9 cellular contexts compared by ENCODE assay signal in the genomic region with DNA sequence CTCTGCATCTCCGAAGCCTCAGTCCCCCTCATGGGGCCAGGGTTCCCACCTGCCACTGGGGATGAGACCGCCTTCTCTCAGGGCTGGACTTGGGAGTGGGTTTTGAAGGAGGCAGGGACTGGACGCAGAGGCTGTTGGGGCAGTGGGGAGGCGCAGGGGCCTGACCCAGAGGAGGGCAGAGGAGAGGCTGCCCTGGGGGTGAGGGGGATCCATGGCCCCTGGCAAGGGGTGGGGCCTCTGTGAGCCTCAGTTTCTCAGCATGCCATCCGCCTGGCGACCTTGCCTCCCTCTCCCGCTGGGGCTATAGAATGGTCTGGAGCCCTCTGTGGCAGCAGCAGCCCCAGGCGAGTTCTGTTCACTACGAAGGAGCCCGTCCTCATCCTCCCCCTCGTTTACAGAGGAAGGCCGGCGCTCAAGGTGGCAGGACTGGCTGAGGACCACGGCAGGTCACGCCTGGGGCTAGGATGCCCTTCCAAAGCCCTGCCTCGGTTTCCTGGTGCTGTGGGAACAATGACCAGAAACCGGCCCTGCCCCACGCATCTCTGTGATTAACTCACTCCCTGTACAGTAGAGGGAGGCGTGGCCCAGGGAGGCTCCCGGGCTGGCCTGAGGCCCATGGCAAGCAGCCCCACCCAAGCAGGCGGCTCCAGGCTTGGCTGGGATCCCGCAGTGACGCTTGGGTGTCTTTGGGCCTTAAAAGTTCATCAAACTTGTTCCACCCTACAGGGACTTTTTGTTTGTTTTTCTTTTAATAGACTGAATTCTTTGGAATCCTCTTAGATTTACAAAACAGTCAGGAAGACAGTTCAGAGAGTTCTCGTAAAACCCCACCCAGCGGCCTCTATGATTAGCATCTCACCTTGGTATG. TPM values are rescaled to one million over a fixed set of nuclear protein-coding genes. Genes with fewer than 3 reads are reported as not detected.
DNase-seq lines count a peak whose midpoint lies in the region; ATAC-seq and TF ChIP-seq lines count a peak whose summit lies in the region.
"Had no signal": no experiment of that assay in that cellular context is flagged by ENCODE, and none has a peak within 500 bp of the region (broad histone marks: within the 10 kb centered on the region; RNA-seq: fewer than 3 reads in every experiment).

No MANE protein-coding gene starts in this region.

- BruUV-seq in MCF 10A (replicated peaks; lab: Mats Ljungman, UMichigan), result TSS peak; percentile 51

- DNase-seq in SIG-M5 treated with dmso at 0.1 percent for 504 hours (lab: John Stamatoyannopoulos, UW; ENCODE audit: unreplicated experiment), result peak; percentile 52
- DNase-seq in SIG-M5 (lab: John Stamatoyannopoulos, UW), result no peak
- DNase-seq in MCF 10A (ENCODE audit: unreplicated experiment), result peak; percentile 97
- peak; percentile 84 to 91 for DNase-seq in left lung
- DNase-seq in uterus, result peak; percentile 72 to 78
- no peak for DNase-seq in activated naive CD4-positive, alpha-beta T cell treated with anti-CD3 and anti-CD28 coated beads for 36 hours

- H3K27me3 Mint-ChIP-seq in MCF 10A (ENCODE audit: insufficient read depth, unreplicated experiment), result no peaks in the 10 kb centered on the region
- no peaks in the 10 kb centered on the region for H3K27me3 Mint-ChIP-seq in activated naive CD4-positive, alpha-beta T cell treated with anti-CD3 and anti-CD28 coated beads for 36 hours (ENCODE audit: low read depth)

- TF ChIP-seq CTCF in MCF 10A (IDR thresholded peaks at IDR 0.05; ENCODE audit: unreplicated experiment) (no peak), left lung (IDR thresholded peaks at IDR 0.05) (no peak), uterus (IDR thresholded peaks at IDR 0.05) (no peak)

- no peaks in the 10 kb centered on the region for H3K9me3 Mint-ChIP-seq in MCF 10A (ENCODE audit: unreplicated experiment)
- H3K9me3 Mint-ChIP-seq in activated naive CD4-positive, alpha-beta T cell treated with anti-CD3 and anti-CD28 coated beads for 36 hours, result no peaks in the 10 kb centered on the region

- intact Hi-C loops in MCF 10A (cut with micrococcal nuclease), result loop anchor here (1.0 to 10.0 kb wide), 2 partner anchors 8 to 378 kb away; no protein-coding TSS in a partner anchor
- intact Hi-C loops in left lung (cut with DNase I), result no loop called here
- intact Hi-C loops in uterus (cut with DNase I; ENCODE audit: low total_unique reads), result no loop called here
- intact Hi-C loops in activated naive CD4-positive, alpha-beta T cell treated with anti-CD3 and anti-CD28 coated beads for 36 hours (cut with micrococcal nuclease), result no loop called here

- H3K36me3 ChIP-seq in left lung, result no peaks in the 10 kb centered on the region
- H3K36me3 ChIP-seq in uterus, result no peaks in the 10 kb centered on the region
- H3K36me3 ChIP-seq: BLaER1 had no signal

- no peaks in the 10 kb centered on the region for H3K36me3 Mint-ChIP-seq in MCF 10A (ENCODE audit: insufficient read depth, unreplicated experiment)
- no peaks in the 10 kb centered on the region for H3K36me3 Mint-ChIP-seq in activated naive CD4-positive, alpha-beta T cell treated with anti-CD3 and anti-CD28 coated beads for 36 hours (ENCODE audit: low read depth)

- H3K27ac Mint-ChIP-seq in MCF 10A (ENCODE audit: low read depth, unreplicated experiment), result peak overlapping the region; percentile 90
- H3K27ac Mint-ChIP-seq in activated naive CD4-positive, alpha-beta T cell treated with anti-CD3 and anti-CD28 coated beads for 36 hours, result no peak overlapping the region

- H3K4me3 ChIP-seq in left lung (no peak overlapping the region), uterus (no peak overlapping the region)
- H3K4me3 ChIP-seq: BLaER1 had no signal

- H3K27ac ChIP-seq in left lung (peak overlapping the region in 1 of 2 donors; percentile 28), uterus (peak overlapping the region in 1 of 2 donors; percentile 5)
- H3K27ac ChIP-seq: BLaER1 had no signal

- H3K9me3 ChIP-seq in left lung (no peaks in the 10 kb centered on the region), uterus (no peaks in the 10 kb centered on the region)
- H3K9me3 ChIP-seq: BLaER1 had no signal

- H3K27me3 ChIP-seq in left lung, result no peaks in the 10 kb centered on the region
- no peaks in the 10 kb centered on the region for H3K27me3 ChIP-seq in uterus
- H3K27me3 ChIP-seq: BLaER1 had no signal

- H3K4me3 Mint-ChIP-seq in MCF 10A (ENCODE audit: unreplicated experiment), result peak overlapping the region; percentile 13
- no peak overlapping the region for H3K4me3 Mint-ChIP-seq in activated naive CD4-positive, alpha-beta T cell treated with anti-CD3 and anti-CD28 coated beads for 36 hours

- peaks cover 27% of the 10 kb centered on the region for H3K4me1 Mint-ChIP-seq in MCF 10A (ENCODE audit: insufficient read depth, unreplicated experiment)
- H3K4me1 Mint-ChIP-seq in activated naive CD4-positive, alpha-beta T cell treated with anti-CD3 and anti-CD28 coated beads for 36 hours (ENCODE audit: low read depth), result no peaks in the 10 kb centered on the region

- no peak for TF ChIP-seq POLR2A in uterus (IDR thresholded peaks at IDR 0.05)

- H3K4me1 ChIP-seq in left lung, result peaks cover 14 to 32% of the 10 kb centered on the region in 2 donors
- H3K4me1 ChIP-seq in uterus, result no peaks in the 10 kb centered on the region

- POLR2A ChIA-PET in MCF 10A (lab: Yijun Ruan, JAX), result interaction anchor here (0.5 to 1.4 kb wide), 4 partner anchors 10 to 257 kb away, joined by 3 to 4 read pairs (median 3); partner anchors contain the start of gene SH3TC1

- CTCF ChIA-PET in MCF 10A (lab: Yijun Ruan, JAX), result interaction anchor here (0.8 to 1.6 kb wide), 2 partner anchors 9 to 16 kb away, joined by 4 to 5 read pairs; partner anchors contain the start of gene SH3TC1
- CTCF ChIA-PET in activated naive CD4-positive, alpha-beta T cell treated with anti-CD3 and anti-CD28 coated beads for 36 hours (lab: Charles Lee), result no interaction called here

- ATAC-seq in left lung (peak; percentile 89), HG03439 (IDR thresholded peaks at IDR 0.05; ENCODE audit: unreplicated experiment) (no peak), HG02678 (IDR thresholded peaks at IDR 0.05; ENCODE audit: unreplicated experiment) (no peak)

RNA-seq across cellular contexts. Expression of gene SH3TC1, which starts 16.0 kb away (rescaled TPM):
- total RNA-seq in MCF 10A (2022) (20.4 and 28.8 TPM in 2 replicates), left lung (10 to 100 TPM; 29.6 to 46.1 TPM), uterus (10 to 100 TPM in 2 of 4 donors, 1 to 10 TPM in 2; 5.1 to 16.4 (median 11.3) TPM)
- 10 to 100 TPM; 17.9 to 23.6 TPM for total RNA-seq in activated naive CD4-positive, alpha-beta T cell treated with anti-CD3 and anti-CD28 coated beads for 36 hours

RNA-seq across cellular contexts. Expression of gene ABLIM2, which starts 24.5 kb away (rescaled TPM):
- total RNA-seq in MCF 10A (2022) (5.3 and 5.4 TPM in 2 replicates), left lung (10 to 100 TPM in 1 of 2 donors, 1 to 10 TPM in 1; 8.8 to 10.2 TPM), uterus (1 to 10 TPM in 2 of 4 donors, under 1 TPM in 2; 0.77 to 6.0 (median 1.5) TPM)
- total RNA-seq in activated naive CD4-positive, alpha-beta T cell treated with anti-CD3 and anti-CD28 coated beads for 36 hours, result under 1 TPM; 0.22 to 0.24 TPM

Comparison
In these comparisons a context has a peak if more than half of its experiments do, and no peak if none do; other contexts are left out.
1. DNase-seq: peak in SIG-M5 treated with dmso at 0.1 percent for 504 hours (single experiment), MCF 10A (single experiment), left lung (2 of 2) and uterus (2 of 2); none in SIG-M5 (single experiment) and activated naive CD4-positive, alpha-beta T cell treated with anti-CD3 and anti-CD28 coated beads for 36 hours (single experiment).